In genomic region chr12:13165578-13166120, GRCh38 we compare ENCODE assay signal across 9 cellular contexts. TPM values are rescaled to one million over a fixed set of nuclear protein-coding genes. Genes with fewer than 3 reads are reported as not detected.
DNase-seq lines count a peak whose midpoint lies in the region; ATAC-seq and TF ChIP-seq lines count a peak whose summit lies in the region.
"Had no signal": no experiment of that assay in that cellular context is flagged by ENCODE, and none has a peak within 500 bp of the region (broad histone marks: within the 10 kb centered on the region; RNA-seq: fewer than 3 reads in every experiment).

No MANE protein-coding gene starts in this region.

- H4K5ac ChIP-seq in H9 (ENCODE audit: insufficient read length, low read depth, low read length) = no peak overlapping the region

- H2AK5ac ChIP-seq in H9 (ENCODE audit: insufficient read length, low read length) = no peak overlapping the region

- H2BK15ac ChIP-seq in H9 (ENCODE audit: low read depth, low read length) = no peak overlapping the region

- H3K79me2 ChIP-seq in MM.1S (ENCODE audit: low read length) = no peaks in the 10 kb centered on the region
- H3K79me2 ChIP-seq in H9 (ENCODE audit: insufficient read depth, low read length) = no peaks in the 10 kb centered on the region

- peaks cover 17% of the 10 kb centered on the region for H3K27me3 Mint-ChIP-seq in activated CD4-positive, alpha-beta T cell treated with anti-CD3 and anti-CD28 coated beads, Interleukin-2, amount 10 ng/mL, durations not matched to agents 7 days and 5 days
- peaks cover 0 to 6% (median 0%) of the 10 kb centered on the region in 5 donors for H3K27me3 Mint-ChIP-seq in naive thymus-derived CD8-positive, alpha-beta T cell
- no peaks in the 10 kb centered on the region for H3K27me3 Mint-ChIP-seq in H9 (ENCODE audit: low read depth)

- peaks cover 25% of the 10 kb centered on the region for H3K4me1 Mint-ChIP-seq in activated CD4-positive, alpha-beta T cell treated with anti-CD3 and anti-CD28 coated beads, Interleukin-2, amount 10 ng/mL, durations not matched to agents 7 days and 5 days
- peaks cover 6 to 28% (median 26%) of the 10 kb centered on the region in 4 donors for H3K4me1 Mint-ChIP-seq in naive thymus-derived CD8-positive, alpha-beta T cell
- H3K4me1 Mint-ChIP-seq in H9 = peaks cover 1 to 4% of the 10 kb centered on the region in 2 experiments; a peak in 2 of 4 replicates

- H3K4me3 Mint-ChIP-seq in activated CD4-positive, alpha-beta T cell treated with anti-CD3 and anti-CD28 coated beads, Interleukin-2, amount 10 ng/mL, durations not matched to agents 7 days and 5 days = no peak overlapping the region
- peak overlapping the region in 8 of 10 donors; percentile 3 to 64 (median 30) for H3K4me3 Mint-ChIP-seq in naive thymus-derived CD8-positive, alpha-beta T cell
- H3K4me3 Mint-ChIP-seq in H9 = no peak overlapping the region

- no peaks in the 10 kb centered on the region for H3K79me1 ChIP-seq in H9 (ENCODE audit: insufficient read depth, low read depth, low read length, poor library complexity, severe bottlenecking)

- POLR2A ChIA-PET in activated CD4-positive, alpha-beta T cell treated with anti-CD3 and anti-CD28 coated beads, Interleukin-2, amount 10 ng/mL, durations not matched to agents 7 days and 5 days (lab: Charles Lee) = interaction anchor here (0.6 kb wide), 1 partner anchor 71 kb away, joined by 5 read pairs; no protein-coding TSS in a partner anchor
- POLR2A ChIA-PET in naive thymus-derived CD8-positive, alpha-beta T cell (lab: Charles Lee) = interaction anchor here (2.3 kb wide), 1 partner anchor 64 kb away, joined by 9 read pairs; no protein-coding TSS in a partner anchor

- peak overlapping the region; percentile 80 for H3K27ac Mint-ChIP-seq in activated CD4-positive, alpha-beta T cell treated with anti-CD3 and anti-CD28 coated beads, Interleukin-2, amount 10 ng/mL, durations not matched to agents 7 days and 5 days
- peak overlapping the region in 8 of 10 donors; percentile 47 to 88 (median 81) for H3K27ac Mint-ChIP-seq in naive thymus-derived CD8-positive, alpha-beta T cell
- H3K27ac Mint-ChIP-seq in H9 = no peak overlapping the region

- H3K23me2 ChIP-seq in H9 (ENCODE audit: insufficient read length, low read depth, low read length, poor library complexity, severe bottlenecking) = no peaks in the 10 kb centered on the region

- no peaks in the 10 kb centered on the region for H3K36me3 ChIP-seq in MM.1S (replicated peaks; ENCODE audit: insufficient read depth, low read length)
- no peaks in the 10 kb centered on the region for H3K36me3 ChIP-seq in subcutaneous abdominal adipose tissue (ENCODE audit: control insufficient read depth in 5 of 5, insufficient read depth in 5 of 5, low read length in 5 of 5)

- CTCF ChIA-PET in activated CD4-positive, alpha-beta T cell treated with anti-CD3 and anti-CD28 coated beads, Interleukin-2, amount 10 ng/mL, durations not matched to agents 7 days and 5 days (lab: Charles Lee) = interaction anchor here (1.1 to 1.2 kb wide), 3 partner anchors 21 to 36 kb away, joined by 3 to 4 read pairs (median 3); no protein-coding TSS in a partner anchor

- no peak overlapping the region for H3K4ac ChIP-seq in H9 (ENCODE audit: low read depth, low read length)

- peaks cover 14% of the 10 kb centered on the region for H3F3A ChIP-seq in MM.1S (ENCODE audit: insufficient read depth, low read length)

- peaks cover 11% of the 10 kb centered on the region for H3K9me3 Mint-ChIP-seq in activated CD4-positive, alpha-beta T cell treated with anti-CD3 and anti-CD28 coated beads, Interleukin-2, amount 10 ng/mL, durations not matched to agents 7 days and 5 days
- no peaks in the 10 kb centered on the region for H3K9me3 Mint-ChIP-seq in naive thymus-derived CD8-positive, alpha-beta T cell
- H3K9me3 Mint-ChIP-seq in H9 = peaks cover 0 to 3% of the 10 kb centered on the region in 2 experiments; a peak in 1 of 5 replicates

- no peak overlapping the region; the same call in 1 of the 2 replicates for H3K14ac ChIP-seq in H9 (ENCODE audit: insufficient read depth, low read length)

- no peak overlapping the region for H3K23ac ChIP-seq in H9 (ENCODE audit: insufficient read length, low read depth, low read length)

- no peak overlapping the region for H4K91ac ChIP-seq in H9 (ENCODE audit: insufficient read length, low read depth, low read length)

- H3K4me1 ChIP-seq in MM.1S (ENCODE audit: low read length) = peaks cover 22% of the 10 kb centered on the region
- H3K4me1 ChIP-seq in subcutaneous abdominal adipose tissue (ENCODE audit: control insufficient read depth in 5 of 5, insufficient read depth in 5 of 5, low read length in 5 of 5) = peaks cover 3 to 50% (median 39%) of the 10 kb centered on the region in 5 donors
- no peaks in the 10 kb centered on the region for H3K4me1 ChIP-seq in H9 (ENCODE audit: insufficient read depth, low read length)

- peak overlapping the region; percentile 38 for H2AFZ ChIP-seq in MM.1S (ENCODE audit: low read length)
- H2AFZ ChIP-seq in H9 (ENCODE audit: low read length) = no peak overlapping the region

- TF ChIP-seq CTCF in MM.1S (IDR thresholded peaks at IDR 0.05; ENCODE audit: low read length) = no peak
- no peak for TF ChIP-seq CTCF in H9 (conservative IDR thresholded peaks at IDR 0.05)

- no peak overlapping the region for H4K8ac ChIP-seq in H9 (replicated peaks; ENCODE audit: insufficient read length, low read depth, low read length)

- no peak overlapping the region for H2BK12ac ChIP-seq in H9 (ENCODE audit: insufficient read length, low read depth, low read length)

- no peaks in the 10 kb centered on the region for H3K9me3 ChIP-seq in MM.1S (replicated peaks; ENCODE audit: insufficient read depth, low read length)
- peaks cover 0 to 5% (median 0%) of the 10 kb centered on the region in 5 donors for H3K9me3 ChIP-seq in subcutaneous abdominal adipose tissue (ENCODE audit: control insufficient read depth in 5 of 5, low read length in 5 of 5)
- no peaks in the 10 kb centered on the region for H3K9me3 ChIP-seq in H9 (ENCODE audit: control insufficient read depth, low read depth, low read length)

- no peak overlapping the region for H2BK5ac ChIP-seq in H9 (ENCODE audit: insufficient read length, low read length)

- H3K27ac ChIP-seq in MM.1S (ENCODE audit: low read length) = peak overlapping the region; percentile 67
- H3K27ac ChIP-seq in subcutaneous abdominal adipose tissue (ENCODE audit: low read depth, low read length) = peak overlapping the region; percentile 55
- H3K27ac ChIP-seq in H9 (ENCODE audit: insufficient read length, low read depth, low read length) = no peak overlapping the region
- H3K27ac ChIP-seq: 22Rv1 had no signal

- H3K4me2 ChIP-seq in MM.1S (ENCODE audit: low read depth, low read length) (peak overlapping the region; percentile 44), H9 (ENCODE audit: insufficient read depth, insufficient read length, low read length) (no peak overlapping the region)

- H3K56ac ChIP-seq in H9 (ENCODE audit: insufficient read length, low read depth, low read length) = no peak overlapping the region

- no peak overlapping the region for H3K4me3 ChIP-seq in MM.1S (ENCODE audit: low read length)
- H3K4me3 ChIP-seq in subcutaneous abdominal adipose tissue (ENCODE audit: low read depth in 1 of 5, low read length in 5 of 5) = peak overlapping the region in 1 of 5 donors; percentile 11

- H4K20me1 ChIP-seq in MM.1S (ENCODE audit: insufficient read depth, low read length) (no peaks in the 10 kb centered on the region), H9 (ENCODE audit: control insufficient read depth, insufficient read depth, insufficient read length) (no peaks in the 10 kb centered on the region)

- H3K9me2 ChIP-seq in MM.1S (replicated peaks; ENCODE audit: insufficient read depth, low read length) = no peaks in the 10 kb centered on the region

- no peaks in the 10 kb centered on the region; the same call in 1 of the 2 replicates for H3K27me3 ChIP-seq in MM.1S (replicated peaks; ENCODE audit: insufficient read depth, low read length)
- H3K27me3 ChIP-seq in subcutaneous abdominal adipose tissue (ENCODE audit: control insufficient read depth in 5 of 5, insufficient read depth in 4 of 5, low read length in 5 of 5) = peaks cover 0 to 3% (median 0%) of the 10 kb centered on the region in 5 donors
- H3K27me3 ChIP-seq in H9 (ENCODE audit: insufficient read depth, low read length) = no peaks in the 10 kb centered on the region; the same call in none of the 2 replicates

- no peak overlapping the region for H3T11ph ChIP-seq in H9 (ENCODE audit: low read length)

- H3K9ac ChIP-seq in MM.1S (ENCODE audit: low read length) (peak overlapping the region; percentile 11; the same call in 1 of the 2 replicates), subcutaneous abdominal adipose tissue (ENCODE audit: low read length in 5 of 5) (peak overlapping the region in 2 of 5 donors; percentile 25 to 54), H9 (ENCODE audit: extremely low read depth, insufficient read length, low read length) (no peak overlapping the region)

- H3K36me3 Mint-ChIP-seq in activated CD4-positive, alpha-beta T cell treated with anti-CD3 and anti-CD28 coated beads, Interleukin-2, amount 10 ng/mL, durations not matched to agents 7 days and 5 days (ENCODE audit: low read depth) = no peaks in the 10 kb centered on the region
- no peaks in the 10 kb centered on the region for H3K36me3 Mint-ChIP-seq in naive thymus-derived CD8-positive, alpha-beta T cell
- H3K36me3 Mint-ChIP-seq in H9 (ENCODE audit: insufficient read depth in 1 of 3, low read depth in 3 of 3) = no peaks in the 10 kb centered on the region

- peak; percentile 84 to 92 for ATAC-seq in naive thymus-derived CD8-positive, alpha-beta T cell

- no CpG with 5 or more reads among the region's 3 CpGs for WGBS in H9 (ENCODE audit: extremely low coverage, insufficient read length, low lambda C conversion rate)

- no peak overlapping the region for H3K18ac ChIP-seq in H9 (ENCODE audit: insufficient read length, low read depth, low read length)

- no peak overlapping the region for H2BK120ac ChIP-seq in H9 (ENCODE audit: low read depth, low read length, poor library complexity, severe bottlenecking)

- DNase-seq in DMS 273 (lab: John Stamatoyannopoulos, UW; ENCODE audit: unreplicated experiment) (peak; percentile 51), DMS 273 treated with DMSO at 0.1 percent for 48 hours (lab: John Stamatoyannopoulos, UW) (no peak), MM.1S (peak; percentile 94), dermis microvascular lymphatic vessel endothelial cell (ENCODE audit: low read depth in 2 of 2) (peak; percentile 89 to 92), H9 (no peak)
- DNase-seq in activated CD4-positive, alpha-beta T cell treated with anti-CD3 and anti-CD28 coated beads, Interleukin-2, amount 10 ng/mL, durations not matched to agents 7 days and 5 days = peak; percentile 78
- peak in 9 of 10 donors; percentile 18 to 81 (median 32) for DNase-seq in naive thymus-derived CD8-positive, alpha-beta T cell

- no peak overlapping the region for H2BK20ac ChIP-seq in H9 (ENCODE audit: low read depth, low read length, poor library complexity, severe bottlenecking)

RNA-seq across cellular contexts. Expression of gene EMP1, which starts 30.9 kb away (rescaled TPM):
- 10 to 100 TPM; 35.0 to 36.1 TPM for total RNA-seq in activated CD4-positive, alpha-beta T cell treated with anti-CD3 and anti-CD28 coated beads, Interleukin-2, amount 10 ng/mL, durations not matched to agents 7 days and 5 days
- total RNA-seq in dermis microvascular lymphatic vessel endothelial cell (101 and 103 TPM in 2 replicates), H9 (2021) (0.63 and 0.75 TPM in 2 replicates)
- total RNA-seq in naive thymus-derived CD8-positive, alpha-beta T cell = 1 to 10 TPM; 2.2 to 2.9 TPM
- under 1 TPM in 2 of 3 donors, not detected in 1; 0.14 to 0.23 TPM for polyA plus RNA-seq in naive thymus-derived CD8-positive, alpha-beta T cell

Comparison
In these comparisons a context has a peak if more than half of its experiments do, and no peak if none do; other contexts are left out.
1. DNase-seq: peak in DMS 273 (single experiment), MM.1S (single experiment), activated CD4-positive, alpha-beta T cell treated with anti-CD3 and anti-CD28 coated beads, Interleukin-2, amount 10 ng/mL, durations not matched to agents 7 days and 5 days (single experiment), dermis microvascular lymphatic vessel endothelial cell (2 of 2) and naive thymus-derived CD8-positive, alpha-beta T cell (9 of 10); none in DMS 273 treated with DMSO at 0.1 percent for 48 hours (single experiment) and H9 (single experiment).
2. H3K27ac Mint-ChIP-seq: peak in activated CD4-positive, alpha-beta T cell treated with anti-CD3 and anti-CD28 coated beads, Interleukin-2, amount 10 ng/mL, durations not matched to agents 7 days and 5 days (single experiment) and naive thymus-derived CD8-positive, alpha-beta T cell (8 of 10); none in H9 (0 of 3).
3. H3K4me3 Mint-ChIP-seq: peak in naive thymus-derived CD8-positive, alpha-beta T cell (8 of 10); none in activated CD4-positive, alpha-beta T cell treated with anti-CD3 and anti-CD28 coated beads, Interleukin-2, amount 10 ng/mL, durations not matched to agents 7 days and 5 days (single experiment) and H9 (0 of 2).
4. RNA of gene EMP1, which starts 30.9 kb away (total RNA-seq): 101 to 103 TPM in dermis microvascular lymphatic vessel endothelial cell and 35.0 to 36.1 TPM in activated CD4-positive, alpha-beta T cell treated with anti-CD3 and anti-CD28 coated beads, Interleukin-2, amount 10 ng/mL, durations not matched to agents 7 days and 5 days; 2.2 to 2.9 TPM in naive thymus-derived CD8-positive, alpha-beta T cell and 0.63 to 0.75 TPM in H9; every median in the first group is over 4 times any median in the second.